Comparison of ENCODE assay signal across 1 cellular context in the genomic region with DNA sequence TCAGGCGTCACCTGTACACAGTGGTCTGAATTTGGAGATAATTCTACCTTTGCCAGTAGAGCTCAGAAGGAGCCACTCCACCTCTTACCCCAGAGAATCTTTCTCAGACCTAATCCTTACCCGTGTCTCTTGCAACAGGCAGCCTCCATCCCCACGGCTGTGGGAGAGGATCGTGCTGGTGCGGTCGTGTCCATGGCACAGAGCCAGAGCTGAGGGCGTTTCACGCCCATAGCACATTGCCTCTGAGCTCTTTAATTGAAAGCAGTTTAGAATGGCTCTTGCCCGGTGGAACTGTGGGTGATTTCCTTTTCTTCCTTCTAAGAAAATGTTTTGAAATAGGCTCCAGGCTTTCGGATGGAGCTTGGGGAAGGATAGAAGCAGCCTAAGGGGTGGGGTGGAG.
TF ChIP-seq lines count a peak whose summit lies in the region.

No MANE protein-coding gene starts in this region.

TF ChIP-seq in SK-N-SH, 30 proteins besides CTCF, POLR2A, EP300 and RAD21 (continued from another document):
- TF ChIP-seq, protein P1, sequence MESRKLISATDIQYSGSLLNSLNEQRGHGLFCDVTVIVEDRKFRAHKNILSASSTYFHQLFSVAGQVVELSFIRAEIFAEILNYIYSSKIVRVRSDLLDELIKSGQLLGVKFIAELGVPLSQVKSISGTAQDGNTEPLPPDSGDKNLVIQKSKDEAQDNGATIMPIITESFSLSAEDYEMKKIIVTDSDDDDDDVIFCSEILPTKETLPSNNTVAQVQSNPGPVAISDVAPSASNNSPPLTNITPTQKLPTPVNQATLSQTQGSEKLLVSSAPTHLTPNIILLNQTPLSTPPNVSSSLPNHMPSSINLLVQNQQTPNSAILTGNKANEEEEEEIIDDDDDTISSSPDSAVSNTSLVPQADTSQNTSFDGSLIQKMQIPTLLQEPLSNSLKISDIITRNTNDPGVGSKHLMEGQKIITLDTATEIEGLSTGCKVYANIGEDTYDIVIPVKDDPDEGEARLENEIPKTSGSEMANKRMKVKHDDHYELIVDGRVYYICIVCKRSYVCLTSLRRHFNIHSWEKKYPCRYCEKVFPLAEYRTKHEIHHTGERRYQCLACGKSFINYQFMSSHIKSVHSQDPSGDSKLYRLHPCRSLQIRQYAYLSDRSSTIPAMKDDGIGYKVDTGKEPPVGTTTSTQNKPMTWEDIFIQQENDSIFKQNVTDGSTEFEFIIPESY (IDR thresholded peaks at IDR 0.05; ENCODE audit: borderline replicate concordance, low read depth), result no peak
- TF ChIP-seq TAF1 (IDR thresholded peaks at IDR 0.05; ENCODE audit: borderline replicate concordance, low read depth, low read length), result no peak
- TF ChIP-seq YY1 (IDR thresholded peaks at IDR 0.05; ENCODE audit: low read depth), result no peak
- no peak for TF ChIP-seq CHD2 (IDR thresholded peaks at IDR 0.05; ENCODE audit: low read length, partially characterized antibody)
- TF ChIP-seq, protein P2, sequence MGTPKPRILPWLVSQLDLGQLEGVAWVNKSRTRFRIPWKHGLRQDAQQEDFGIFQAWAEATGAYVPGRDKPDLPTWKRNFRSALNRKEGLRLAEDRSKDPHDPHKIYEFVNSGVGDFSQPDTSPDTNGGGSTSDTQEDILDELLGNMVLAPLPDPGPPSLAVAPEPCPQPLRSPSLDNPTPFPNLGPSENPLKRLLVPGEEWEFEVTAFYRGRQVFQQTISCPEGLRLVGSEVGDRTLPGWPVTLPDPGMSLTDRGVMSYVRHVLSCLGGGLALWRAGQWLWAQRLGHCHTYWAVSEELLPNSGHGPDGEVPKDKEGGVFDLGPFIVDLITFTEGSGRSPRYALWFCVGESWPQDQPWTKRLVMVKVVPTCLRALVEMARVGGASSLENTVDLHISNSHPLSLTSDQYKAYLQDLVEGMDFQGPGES (IDR thresholded peaks at IDR 0.05; ENCODE audit: low read depth, low read length), result no peak
- TF ChIP-seq MEF2A (IDR thresholded peaks at IDR 0.05; ENCODE audit: borderline replicate concordance, low read depth), result no peak
- TF ChIP-seq ELF1 (IDR thresholded peaks at IDR 0.05), result no peak
- TF ChIP-seq, protein P3, sequence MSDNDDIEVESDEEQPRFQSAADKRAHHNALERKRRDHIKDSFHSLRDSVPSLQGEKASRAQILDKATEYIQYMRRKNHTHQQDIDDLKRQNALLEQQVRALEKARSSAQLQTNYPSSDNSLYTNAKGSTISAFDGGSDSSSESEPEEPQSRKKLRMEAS (IDR thresholded peaks at IDR 0.05; ENCODE audit: low read depth), result no peak
- no peak for TF ChIP-seq TEAD4 (IDR thresholded peaks at IDR 0.05; ENCODE audit: borderline replicate concordance, insufficient read depth)
- no peak for TF ChIP-seq EZH2phosphoT487 (IDR thresholded peaks at IDR 0.05; ENCODE audit: borderline replicate concordance, low read depth)
- no peak for TF ChIP-seq NRF1 (IDR thresholded peaks at IDR 0.05; ENCODE audit: low read depth, low read length)
TF ChIP-seq in SK-N-SH: peak in this region for 0.
